Comparison of ENCODE assay signal across 8 cellular contexts in genomic region chr2:206274434-206275273, GRCh38. TPM values are rescaled to one million over a fixed set of nuclear protein-coding genes. Genes with fewer than 3 reads are reported as not detected.
DNase-seq lines count a peak whose midpoint lies in the region; ATAC-seq, FAIRE-seq and TF ChIP-seq lines count a peak whose summit lies in the region.

Gene ZDBF2 (plus strand): TSS chr2:206274663. CDS start chr2:206281850, 7,187 bp downstream.

- H3K9me3 Mint-ChIP-seq in MCF 10A (ENCODE audit: unreplicated experiment) = no peaks in the 10 kb centered on the region

- peak within 1 kb of the TSS; percentile 43 to 66 (median 66) for H3K4me3 ChIP-seq in skin epidermis

- DNase-seq in EL = peak; percentile 49
- DNase-seq in HTR-8/SVneo (ENCODE audit: insufficient read length, low spot score) = peak; percentile 67
- peak; percentile 19 for DNase-seq in T-helper 22 cell (ENCODE audit: low read depth)
- peak; percentile 52 for DNase-seq in MCF 10A (ENCODE audit: unreplicated experiment)
- peak; percentile 90 for DNase-seq in iPS-NIHi11 (ENCODE audit: low spot score)
- DNase-seq in NOMO-1 treated with dmso at 0.1 percent for 144 hours (lab: John Stamatoyannopoulos, UW; ENCODE audit: unreplicated experiment) = no peak

- intact Hi-C loops in MCF 10A (cut with micrococcal nuclease) = no loop called here

- peak; percentile 85 for ATAC-seq in GM21381 (IDR thresholded peaks at IDR 0.05; ENCODE audit: unreplicated experiment)

- peak within 1 kb of the TSS in 18 of 21 experiments; percentile 18 to 80 (median 60) for H3K27ac ChIP-seq in skin epidermis

- no peaks in the 10 kb centered on the region for H3K36me3 Mint-ChIP-seq in MCF 10A (ENCODE audit: insufficient read depth, unreplicated experiment)

- no peaks in the 10 kb centered on the region for H3K27me3 Mint-ChIP-seq in MCF 10A (ENCODE audit: insufficient read depth, unreplicated experiment)

- POLR2A ChIA-PET in MCF 10A (lab: Yijun Ruan, JAX) = interaction anchor here (1.5 to 3.5 kb wide), 2 partner anchors 56 to 114 kb away, joined by 5 to 30 read pairs; partner anchors contain the start of genes EEF1B2 and NDUFS1

- CTCF ChIA-PET in MCF 10A (lab: Yijun Ruan, JAX) = interaction anchor here (0.6 kb wide), 1 partner anchor 104 kb away, joined by 3 read pairs; no protein-coding TSS in a partner anchor

- TF ChIP-seq CTCF in MCF 10A (IDR thresholded peaks at IDR 0.05; ENCODE audit: unreplicated experiment) = no peak

- no TSS peak for BruUV-seq in MCF 10A (replicated peaks; lab: Mats Ljungman, UMichigan)

- H3K4me3 Mint-ChIP-seq in MCF 10A (ENCODE audit: unreplicated experiment) = peak within 1 kb of the TSS; percentile 76

- peak within 1 kb of the TSS; percentile 89 for H3K27ac Mint-ChIP-seq in MCF 10A (ENCODE audit: low read depth, unreplicated experiment)

- peak; percentile 64 for FAIRE-seq in HTR-8/SVneo (lab: Jason Lieb, UNC)

- H3K4me1 Mint-ChIP-seq in MCF 10A (ENCODE audit: insufficient read depth, unreplicated experiment) = no peaks in the 10 kb centered on the region

RNA-seq across cellular contexts. Expression of gene ZDBF2, which starts in this region (rescaled TPM):
- total RNA-seq in MCF 10A (2022) = 15.6 and 21.3 TPM in 2 replicates
